Comparison of ENCODE assay signal across 11 cellular contexts in genomic region chr7:39085590-39086049, GRCh38.
DNase-seq lines count a peak whose midpoint lies in the region; ATAC-seq and TF ChIP-seq lines count a peak whose summit lies in the region.
"Had no signal": no experiment of that assay in that cellular context is flagged by ENCODE, and none has a peak within 500 bp of the region (broad histone marks: within the 10 kb centered on the region; RNA-seq: fewer than 3 reads in every experiment).

No MANE protein-coding gene starts in this region.

- no peak for TF ChIP-seq CTCF in chondrocyte (IDR thresholded peaks at IDR 0.05)
- TF ChIP-seq CTCF in type B pancreatic cell (conservative IDR thresholded peaks at IDR 0.05): no peak

- DNase-seq in DMS 273 (lab: John Stamatoyannopoulos, UW; ENCODE audit: unreplicated experiment) (peak; percentile 45), DMS 273 treated with DMSO at 0.1 percent for 48 hours (lab: John Stamatoyannopoulos, UW) (no peak), chondrocyte (ENCODE audit: low spot score) (no peak), left lobe of liver (ENCODE audit: low spot score) (no peak), type B pancreatic cell (ENCODE audit: extremely low spot score, unreplicated experiment) (no peak), NCI-H1694 treated with DMSO at 0.1 percent for 48 hours (lab: John Stamatoyannopoulos, UW) (no peak), RPMI8226 (no peak)
- DNase-seq: activated naive CD8-positive, alpha-beta T cell treated with anti-CD3 and anti-CD28 coated beads for 36 hours; Karpas-422 had no signal

- peaks cover 9% of the 10 kb centered on the region for H3K4me1 Mint-ChIP-seq in chondrocyte (ENCODE audit: low read depth)
- H3K4me1 Mint-ChIP-seq in type B pancreatic cell (ENCODE audit: unreplicated experiment): peaks cover 21% of the 10 kb centered on the region
- H3K4me1 Mint-ChIP-seq: activated naive CD8-positive, alpha-beta T cell treated with anti-CD3 and anti-CD28 coated beads for 36 hours had no signal

- H3K27me3 Mint-ChIP-seq in chondrocyte (ENCODE audit: low read depth): peaks cover 24% of the 10 kb centered on the region
- peaks cover 21% of the 10 kb centered on the region for H3K27me3 Mint-ChIP-seq in type B pancreatic cell

- H3K9me3 Mint-ChIP-seq in chondrocyte (ENCODE audit: low read depth) (no peaks in the 10 kb centered on the region), type B pancreatic cell (no peaks in the 10 kb centered on the region)
- H3K9me3 Mint-ChIP-seq: activated naive CD8-positive, alpha-beta T cell treated with anti-CD3 and anti-CD28 coated beads for 36 hours; T-helper 2 cell treated with Interferon-gamma antibody and Interleukin-4, amounts not matched to agents 5 μg/mL and 100 μg/mL, for 36 hours had no signal

- peak; percentile 44 for ATAC-seq in left lobe of liver
- ATAC-seq in HG03520 (IDR thresholded peaks at IDR 0.05; ENCODE audit: unreplicated experiment): no peak

- H3K27ac Mint-ChIP-seq in chondrocyte (ENCODE audit: unreplicated experiment) (no peak overlapping the region), type B pancreatic cell (no peak overlapping the region)
- H3K27ac Mint-ChIP-seq: activated naive CD8-positive, alpha-beta T cell treated with anti-CD3 and anti-CD28 coated beads for 36 hours; T-helper 2 cell treated with Interferon-gamma antibody and Interleukin-4, amounts not matched to agents 5 μg/mL and 100 μg/mL, for 36 hours had no signal

- peak overlapping the region; percentile 65 for H3K4me3 Mint-ChIP-seq in chondrocyte (ENCODE audit: unreplicated experiment)
- peak overlapping the region; percentile 81 for H3K4me3 Mint-ChIP-seq in type B pancreatic cell
- H3K4me3 Mint-ChIP-seq: activated naive CD8-positive, alpha-beta T cell treated with anti-CD3 and anti-CD28 coated beads for 36 hours; T-helper 2 cell treated with Interferon-gamma antibody and Interleukin-4, amounts not matched to agents 5 μg/mL and 100 μg/mL, for 36 hours had no signal

- H3K36me3 Mint-ChIP-seq in chondrocyte (ENCODE audit: low read depth) (no peaks in the 10 kb centered on the region), type B pancreatic cell (no peaks in the 10 kb centered on the region)
- H3K36me3 Mint-ChIP-seq: activated naive CD8-positive, alpha-beta T cell treated with anti-CD3 and anti-CD28 coated beads for 36 hours had no signal
